In the genomic region with DNA sequence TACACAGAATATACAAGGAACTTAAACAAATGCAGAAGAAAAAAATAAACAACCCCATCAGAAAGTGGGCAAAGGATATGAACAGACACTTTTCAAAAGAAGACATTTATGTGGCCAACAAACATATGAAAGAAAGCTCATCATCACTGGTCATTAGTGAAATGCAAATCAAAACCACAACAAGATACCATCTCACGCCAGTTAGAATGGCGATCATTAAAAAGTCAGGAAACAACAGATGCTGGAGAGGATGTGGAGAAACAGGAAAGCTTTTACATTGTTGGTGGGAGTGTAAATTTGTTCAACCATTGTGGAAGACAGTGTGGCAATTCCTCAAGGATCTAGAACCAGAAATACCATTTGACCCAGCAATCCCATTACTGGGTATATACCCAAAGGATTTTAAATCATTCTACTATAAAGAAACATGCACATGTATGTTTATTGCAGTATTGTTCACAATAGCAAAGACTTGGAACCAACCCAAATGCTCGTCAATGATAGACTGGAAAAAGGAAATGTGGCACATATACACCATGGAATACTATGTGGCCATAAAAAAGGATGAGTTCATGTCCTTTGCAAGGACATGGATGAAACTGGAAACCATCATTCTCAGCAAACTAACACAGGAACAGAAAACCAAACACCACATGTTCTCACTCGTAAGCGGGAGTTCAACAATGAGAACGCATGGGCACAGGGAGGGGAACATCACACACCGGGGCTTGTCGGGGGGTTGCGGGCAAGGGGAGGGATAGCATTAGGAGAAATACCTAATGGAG, we compare ENCODE assay signal across 7 cellular contexts. TPM values are rescaled to one million over a fixed set of nuclear protein-coding genes. Genes with fewer than 3 reads are reported as not detected.
DNase-seq lines count a peak whose midpoint lies in the region; ATAC-seq, FAIRE-seq and TF ChIP-seq lines count a peak whose summit lies in the region.
"Not testable (repeated sequence)": the region's sequence is repeated elsewhere in the genome, so short reads cannot be mapped to it uniquely, and the experiment has no call there.

No MANE protein-coding gene starts in this region.

- not testable (repeated sequence) for TF ChIP-seq EP300 in K562 (IDR thresholded peaks at IDR 0.05; ENCODE audit: low read length)

- peak overlapping the region in 4 of 7 donors; percentile 26 to 72 (median 62) for H3K27ac Mint-ChIP-seq in CD4-positive, alpha-beta memory T cell
- peak overlapping the region; percentile 19 for H3K27ac Mint-ChIP-seq in activated CD4-positive, alpha-beta T cell treated with anti-CD3 and anti-CD28 coated beads, Interleukin-2, amount 10 ng/mL, durations not matched to agents 24 days and 14 days
- H3K27ac Mint-ChIP-seq in activated T-helper 1 cell treated with anti-CD3 and anti-CD28 coated beads, Interleukin-12 subunit alpha, Interleukin-12 subunit beta, Interleukin-2, Interleukin-4 antibody, amounts not matched to agents 30 ng/mL and 10 ng/mL and 1 ng/mL, durations not matched to agents 14 hours and 24 hours and 36 hours: peak overlapping the region; percentile 40
- peak overlapping the region; percentile 34 for H3K27ac Mint-ChIP-seq in nephron progenitor cell

- not testable (repeated sequence) for H3K27ac ChIP-seq in CD4-positive, alpha-beta memory T cell (ENCODE audit: low read depth, low read length); K562 (ENCODE audit: extremely low read depth, low read depth, low read length); trophoblast cell (ENCODE audit: low read depth, low read length)

- in situ Hi-C loops in K562 (cut with MboI): not testable (repeated sequence)

- not testable (repeated sequence) for H4K91ac ChIP-seq in trophoblast cell (ENCODE audit: low read depth, low read length)

- not testable (repeated sequence) for ATAC-seq in K562

- H3K9ac ChIP-seq in K562 (ENCODE audit: insufficient read depth in 1 of 2, low read depth in 2 of 2, low read length in 2 of 2); trophoblast cell (ENCODE audit: low read length): not testable (repeated sequence)

- H3K79me2 ChIP-seq in K562 (ENCODE audit: control insufficient read depth, insufficient read depth, low read length): peaks cover 87% of the 10 kb centered on the region
- H3K79me2 ChIP-seq in trophoblast cell (ENCODE audit: control insufficient read depth, insufficient read depth, low read length, poor library complexity): not testable (repeated sequence)

- not testable (repeated sequence) for DNase-seq in CD4-positive, alpha-beta memory T cell; activated CD4-positive, alpha-beta T cell treated with anti-CD3 and anti-CD28 coated beads, Interleukin-2, amount 10 ng/mL, durations not matched to agents 24 days and 14 days; activated T-helper 1 cell treated with anti-CD3 and anti-CD28 coated beads, Interleukin-12 subunit alpha, Interleukin-12 subunit beta, Interleukin-2, Interleukin-4 antibody, amounts not matched to agents 30 ng/mL and 10 ng/mL and 1 ng/mL, durations not matched to agents 14 hours and 24 hours and 36 hours (ENCODE audit: low spot score); K562 (ENCODE audit: extremely low read depth in 1 of 4, low spot score in 3 of 4); nephron progenitor cell; trophoblast cell
- peak; percentile 7 for DNase-seq in GF-D8 (lab: John Stamatoyannopoulos, UW)

- not testable (repeated sequence) for H3K9me3 ChIP-seq in CD4-positive, alpha-beta memory T cell (ENCODE audit: control insufficient read depth in 1 of 2, low read length in 2 of 2); K562 (replicated peaks; ENCODE audit: control insufficient read depth, insufficient read depth, low read depth, low read length); trophoblast cell (ENCODE audit: insufficient read depth, low read depth, low read length)

- not testable (repeated sequence) for H4K8ac ChIP-seq in trophoblast cell (ENCODE audit: low read depth, low read length)

- POLR2A ChIA-PET in CD4-positive, alpha-beta memory T cell (lab: Charles Lee; ENCODE audit: partially characterized antibody): not testable (repeated sequence)
- POLR2A ChIA-PET in K562 (lab: Yijun Ruan, JAX): interaction anchor here (1.0 kb wide), 4 partner anchors 9 to 225 kb away, joined by 3 to 6 read pairs (median 4); partner anchors contain the start of gene UCHL5

- not testable (repeated sequence) for H3K14ac ChIP-seq in trophoblast cell (ENCODE audit: low read length)

- H3K23ac ChIP-seq in trophoblast cell (ENCODE audit: low read length): not testable (repeated sequence)

- not testable (repeated sequence) for H2BK5ac ChIP-seq in trophoblast cell (ENCODE audit: low read depth, low read length, poor library complexity)

- H3K18ac ChIP-seq in trophoblast cell (ENCODE audit: low read length): not testable (repeated sequence)

- H3K4me3 Mint-ChIP-seq in CD4-positive, alpha-beta memory T cell; activated CD4-positive, alpha-beta T cell treated with anti-CD3 and anti-CD28 coated beads, Interleukin-2, amount 10 ng/mL, durations not matched to agents 24 days and 14 days; activated T-helper 1 cell treated with anti-CD3 and anti-CD28 coated beads, Interleukin-12 subunit alpha, Interleukin-12 subunit beta, Interleukin-2, Interleukin-4 antibody, amounts not matched to agents 30 ng/mL and 10 ng/mL and 1 ng/mL, durations not matched to agents 14 hours and 24 hours and 36 hours; nephron progenitor cell: not testable (repeated sequence)

- not testable (repeated sequence) for H3K36me3 ChIP-seq in CD4-positive, alpha-beta memory T cell (ENCODE audit: insufficient read depth, low read length); trophoblast cell (ENCODE audit: control insufficient read depth in 1 of 2, insufficient read depth in 2 of 2, low read length in 2 of 2)
- peaks cover 53% of the 10 kb centered on the region for H3K36me3 ChIP-seq in K562 (ENCODE audit: control insufficient read depth, insufficient read depth, low read length)

- not testable (repeated sequence) for H3K4me3 ChIP-seq in CD4-positive, alpha-beta memory T cell (ENCODE audit: low read length in 2 of 2); K562
- H3K4me3 ChIP-seq in trophoblast cell (ENCODE audit: low read depth, low read length): peak overlapping the region; percentile 44

- not testable (repeated sequence) for FAIRE-seq in K562 (lab: Jason Lieb, UNC)

- H2BK12ac ChIP-seq in trophoblast cell (ENCODE audit: low read length): not testable (repeated sequence)

- H3K4me1 Mint-ChIP-seq in CD4-positive, alpha-beta memory T cell: peaks cover 25 to 35% (median 28%) of the 10 kb centered on the region in 4 donors
- H3K4me1 Mint-ChIP-seq in activated CD4-positive, alpha-beta T cell treated with anti-CD3 and anti-CD28 coated beads, Interleukin-2, amount 10 ng/mL, durations not matched to agents 24 days and 14 days: peaks cover 12% of the 10 kb centered on the region
- not testable (repeated sequence) for H3K4me1 Mint-ChIP-seq in activated T-helper 1 cell treated with anti-CD3 and anti-CD28 coated beads, Interleukin-12 subunit alpha, Interleukin-12 subunit beta, Interleukin-2, Interleukin-4 antibody, amounts not matched to agents 30 ng/mL and 10 ng/mL and 1 ng/mL, durations not matched to agents 14 hours and 24 hours and 36 hours (ENCODE audit: low read depth); nephron progenitor cell

- peaks cover 16 to 21% of the 10 kb centered on the region in 2 donors for H3K36me3 Mint-ChIP-seq in CD4-positive, alpha-beta memory T cell
- H3K36me3 Mint-ChIP-seq in activated CD4-positive, alpha-beta T cell treated with anti-CD3 and anti-CD28 coated beads, Interleukin-2, amount 10 ng/mL, durations not matched to agents 24 days and 14 days (ENCODE audit: low read depth): peaks cover 22% of the 10 kb centered on the region
- not testable (repeated sequence) for H3K36me3 Mint-ChIP-seq in activated T-helper 1 cell treated with anti-CD3 and anti-CD28 coated beads, Interleukin-12 subunit alpha, Interleukin-12 subunit beta, Interleukin-2, Interleukin-4 antibody, amounts not matched to agents 30 ng/mL and 10 ng/mL and 1 ng/mL, durations not matched to agents 14 hours and 24 hours and 36 hours (ENCODE audit: low read depth)
- H3K36me3 Mint-ChIP-seq in nephron progenitor cell (ENCODE audit: low read depth): peaks cover 50% of the 10 kb centered on the region

- not testable (repeated sequence) for TF ChIP-seq POLR2A in K562 (conservative IDR thresholded peaks at IDR 0.05)

- TF ChIP-seq CTCF in K562 (IDR thresholded peaks at IDR 0.05 in 2 of 3, conservative IDR thresholded peaks at IDR 0.05 in 1 of 3; ENCODE audit: insufficient read depth in 2 of 3, low read depth in 1 of 3, low read length in 3 of 3); nephron progenitor cell (IDR thresholded peaks at IDR 0.05): not testable (repeated sequence)

- not testable (repeated sequence) for H2AK5ac ChIP-seq in trophoblast cell (ENCODE audit: low read length)

- not testable (repeated sequence) for H3K9me1 ChIP-seq in K562 (ENCODE audit: control insufficient read depth, insufficient read depth, low read length)

- not testable (repeated sequence) for H4K20me1 ChIP-seq in K562 (replicated peaks; ENCODE audit: control insufficient read depth, insufficient read depth, low read length)

- H2AFZ ChIP-seq in K562 (ENCODE audit: low read depth, low read length); trophoblast cell (ENCODE audit: insufficient read depth, low read length, poor library complexity): not testable (repeated sequence)

- not testable (repeated sequence) for H3K27me3 ChIP-seq in CD4-positive, alpha-beta memory T cell (ENCODE audit: insufficient read depth, low read length); K562 (ENCODE audit: control insufficient read depth in 2 of 2, insufficient read depth in 2 of 2, low read length in 2 of 2); trophoblast cell (ENCODE audit: insufficient read depth, low read length)

- H3K4me2 ChIP-seq in K562 (ENCODE audit: insufficient read depth, low read length); trophoblast cell (ENCODE audit: low read length): not testable (repeated sequence)

- H3K4ac ChIP-seq in trophoblast cell (ENCODE audit: low read depth, low read length): not testable (repeated sequence)

- TF ChIP-seq RAD21 in K562 (CRISPR knock-in tag; conservative IDR thresholded peaks at IDR 0.05 in 1 of 2, IDR thresholded peaks at IDR 0.05 in 1 of 2): not testable (repeated sequence)

- WGBS in K562 (ENCODE audit: insufficient coverage, low coverage, missing lambda C conversion rate): 92% methylated on average over 9 of the region's 9 CpGs
- WGBS in trophoblast cell (ENCODE audit: extremely low coverage, insufficient coverage, insufficient read length): no CpG with 5 or more reads among the region's 9 CpGs

- not testable (repeated sequence) for H3K4me1 ChIP-seq in CD4-positive, alpha-beta memory T cell (ENCODE audit: insufficient read depth, low read length); K562 (replicated peaks in 1 of 2; ENCODE audit: control insufficient read depth in 2 of 2, insufficient read depth in 2 of 2, low read length in 2 of 2); trophoblast cell (ENCODE audit: control insufficient read depth in 1 of 2, insufficient read depth in 2 of 2, low read length in 2 of 2)

- not testable (repeated sequence) for H3K27me3 Mint-ChIP-seq in CD4-positive, alpha-beta memory T cell; activated CD4-positive, alpha-beta T cell treated with anti-CD3 and anti-CD28 coated beads, Interleukin-2, amount 10 ng/mL, durations not matched to agents 24 days and 14 days; activated T-helper 1 cell treated with anti-CD3 and anti-CD28 coated beads, Interleukin-12 subunit alpha, Interleukin-12 subunit beta, Interleukin-2, Interleukin-4 antibody, amounts not matched to agents 30 ng/mL and 10 ng/mL and 1 ng/mL, durations not matched to agents 14 hours and 24 hours and 36 hours (ENCODE audit: insufficient read depth); nephron progenitor cell (ENCODE audit: low read depth, poor library complexity)

- H2BK120ac ChIP-seq in trophoblast cell (ENCODE audit: insufficient read depth, low read length, poor library complexity): not testable (repeated sequence)

- CTCF ChIA-PET in CD4-positive, alpha-beta memory T cell (lab: Charles Lee; ENCODE audit: partially characterized antibody): interaction anchor here (1.0 to 1.3 kb wide), 3 partner anchors 226 to 559 kb away, joined by 3 to 8 read pairs (median 3); no protein-coding TSS in a partner anchor
- CTCF ChIA-PET in K562 (lab: Yijun Ruan, JAX; ENCODE audit: low intra/inter-chr PET ratio): not testable (repeated sequence)

- not testable (repeated sequence) for H3K9me3 Mint-ChIP-seq in CD4-positive, alpha-beta memory T cell; activated CD4-positive, alpha-beta T cell treated with anti-CD3 and anti-CD28 coated beads, Interleukin-2, amount 10 ng/mL, durations not matched to agents 24 days and 14 days; activated T-helper 1 cell treated with anti-CD3 and anti-CD28 coated beads, Interleukin-12 subunit alpha, Interleukin-12 subunit beta, Interleukin-2, Interleukin-4 antibody, amounts not matched to agents 30 ng/mL and 10 ng/mL and 1 ng/mL, durations not matched to agents 14 hours and 24 hours and 36 hours
- peaks cover 20% of the 10 kb centered on the region for H3K9me3 Mint-ChIP-seq in nephron progenitor cell

- H3K79me1 ChIP-seq in trophoblast cell (ENCODE audit: low read length): not testable (repeated sequence)

- intact Hi-C loops in CD4-positive, alpha-beta memory T cell (cut with micrococcal nuclease); activated CD4-positive, alpha-beta T cell treated with anti-CD3 and anti-CD28 coated beads, Interleukin-2, amount 10 ng/mL, durations not matched to agents 24 days and 14 days (cut with micrococcal nuclease); activated T-helper 1 cell treated with anti-CD3 and anti-CD28 coated beads, Interleukin-12 subunit alpha, Interleukin-12 subunit beta, Interleukin-2, Interleukin-4 antibody, amounts not matched to agents 30 ng/mL and 10 ng/mL and 1 ng/mL, durations not matched to agents 14 hours and 24 hours and 36 hours (cut with micrococcal nuclease): not testable (repeated sequence)
- intact Hi-C loops in K562 (cut with micrococcal nuclease): loop anchor here (5.0 kb wide), 1 partner anchor 556 kb away; no protein-coding TSS in a partner anchor

- not testable (repeated sequence) for H4K12ac ChIP-seq in trophoblast cell (ENCODE audit: low read depth, low read length)

- BruUV-seq in K562 (replicated peaks; lab: Mats Ljungman, UMichigan): not testable (repeated sequence)

RNA-seq across cellular contexts. Expression of gene UCHL5, which starts 26.3 kb away (rescaled TPM):
- total RNA-seq in CD4-positive, alpha-beta memory T cell: 10 to 100 TPM; 31.2 to 34.6 TPM
- polyA plus RNA-seq in CD4-positive, alpha-beta memory T cell: 10 to 100 TPM; 45.9 to 72.8 TPM
- 89.2 and 97.2 TPM in 2 replicates for total RNA-seq in activated CD4-positive, alpha-beta T cell treated with anti-CD3 and anti-CD28 coated beads, Interleukin-2, amount 10 ng/mL, durations not matched to agents 24 days and 14 days
- total RNA-seq in activated T-helper 1 cell treated with anti-CD3 and anti-CD28 coated beads, Interleukin-12 subunit alpha, Interleukin-12 subunit beta, Interleukin-2, Interleukin-4 antibody, amounts not matched to agents 30 ng/mL and 10 ng/mL and 1 ng/mL, durations not matched to agents 14 hours and 24 hours and 36 hours: 88.1 and 93.1 TPM in 2 replicates
- 52.2 and 140 TPM in 2 replicates for total RNA-seq in K562 (2011; cell fraction: chromatin; rRNA removed; ENCODE audit: low replicate concordance)
- total RNA-seq in K562 (2011; cell fraction: nucleolus; rRNA removed): 19.7 and 27.2 TPM in 2 replicates
- 59.5 and 113 TPM in 2 replicates for total RNA-seq in K562 (2011; cell fraction: nucleoplasm; rRNA removed)
- 85.4 and 85.6 TPM in 2 replicates for total RNA-seq in K562 (2014; rRNA removed)
- 114 and 132 TPM in 2 replicates for total RNA-seq in K562 (2014; rRNA removed; fragmentation: Illumina TruSeq; extraction: Trizol)
- total RNA-seq in K562 (2015; rRNA removed; fragmentation: Illumina TruSeq; extraction: Trizol): 117 and 122 TPM in 2 replicates
- total RNA-seq in K562 (2021): 133 and 138 TPM in 2 replicates
- polyA plus RNA-seq in K562 (2011; rRNA removed): 117 and 174 TPM in 2 replicates
- polyA plus RNA-seq in K562 (2011; cell fraction: cytosol; rRNA removed): 21.6 and 39.4 TPM in 2 replicates
- 38.3 and 58.5 TPM in 2 replicates for polyA plus RNA-seq in K562 (2011; cell fraction: nucleus; rRNA removed)
- polyA plus RNA-seq in K562 (2012): 89.5 and 112 TPM in 2 replicates
- 188 and 206 TPM in 2 replicates for polyA plus RNA-seq in K562 (2014; fragmentation: Illumina TruSeq; extraction: Trizol)
- 10 to 100 TPM; 61.0 to 68.9 TPM for polyA plus RNA-seq in K562 (2014; fragmentation: Nextera tagmentation; extraction: Ambion mirVana)
- 151 and 180 TPM in 2 replicates for polyA plus RNA-seq in K562 (2014; rRNA removed)
- polyA minus RNA-seq in K562 (2011; rRNA and poly(A)+ RNA removed): 168 and 179 TPM in 2 replicates
- 44.0 and 70.9 TPM in 2 replicates for polyA minus RNA-seq in K562 (2011; cell fraction: cytosol; rRNA and poly(A)+ RNA removed)
- 62.3 and 92.4 TPM in 2 replicates for polyA minus RNA-seq in K562 (2011; cell fraction: nucleus; rRNA and poly(A)+ RNA removed)
- polyA plus RNA-seq in trophoblast cell (2013): 20.5 and 21.4 TPM in 2 replicates

RNA-seq across cellular contexts. Expression of gene RO60, which starts 26.6 kb away (rescaled TPM):
- 10 to 100 TPM; 75.2 to 78.7 TPM for total RNA-seq in CD4-positive, alpha-beta memory T cell
- polyA plus RNA-seq in CD4-positive, alpha-beta memory T cell: 100 to 1,000 TPM in 1 of 2 donors, 10 to 100 TPM in 1; 99.6 to 133 TPM
- total RNA-seq in activated CD4-positive, alpha-beta T cell treated with anti-CD3 and anti-CD28 coated beads, Interleukin-2, amount 10 ng/mL, durations not matched to agents 24 days and 14 days: 70.2 and 70.9 TPM in 2 replicates
- 68.7 and 70.0 TPM in 2 replicates for total RNA-seq in activated T-helper 1 cell treated with anti-CD3 and anti-CD28 coated beads, Interleukin-12 subunit alpha, Interleukin-12 subunit beta, Interleukin-2, Interleukin-4 antibody, amounts not matched to agents 30 ng/mL and 10 ng/mL and 1 ng/mL, durations not matched to agents 14 hours and 24 hours and 36 hours
- 38.1 and 70.7 TPM in 2 replicates for total RNA-seq in K562 (2011; cell fraction: chromatin; rRNA removed; ENCODE audit: low replicate concordance)
- 42.0 and 43.2 TPM in 2 replicates for total RNA-seq in K562 (2011; cell fraction: nucleolus; rRNA removed)
- total RNA-seq in K562 (2011; cell fraction: nucleoplasm; rRNA removed): 50.5 and 80.9 TPM in 2 replicates
- total RNA-seq in K562 (2014; rRNA removed) (118 and 156 TPM in 2 replicates), K562 (2014; rRNA removed; fragmentation: Illumina TruSeq; extraction: Trizol) (128 and 147 TPM in 2 replicates), K562 (2015; rRNA removed; fragmentation: Illumina TruSeq; extraction: Trizol) (128 TPM in 2 replicates), K562 (2021) (101 and 110 TPM in 2 replicates)
- polyA plus RNA-seq in K562 (2011; rRNA removed) (46.1 and 56.4 TPM in 2 replicates), K562 (2014; fragmentation: Illumina TruSeq; extraction: Trizol) (24.9 and 28.5 TPM in 2 replicates), K562 (2014; fragmentation: Nextera tagmentation; extraction: Ambion mirVana) (100 to 1,000 TPM in 1 of 2 experiments, 10 to 100 TPM in 1; 49.2 to 187 TPM), K562 (2014; rRNA removed) (27.7 and 32.0 TPM in 2 replicates)
- polyA plus RNA-seq in K562 (2011; cell fraction: cytosol; rRNA removed): 24.7 and 26.1 TPM in 2 replicates
- polyA plus RNA-seq in K562 (2011; cell fraction: nucleus; rRNA removed): 19.7 and 22.2 TPM in 2 replicates
- polyA plus RNA-seq in K562 (2012): 22.6 and 31.7 TPM in 2 replicates
- polyA minus RNA-seq in K562 (2011; rRNA and poly(A)+ RNA removed): 285 and 314 TPM in 2 replicates
- 101 and 165 TPM in 2 replicates for polyA minus RNA-seq in K562 (2011; cell fraction: cytosol; rRNA and poly(A)+ RNA removed)
- 65.4 and 95.5 TPM in 2 replicates for polyA minus RNA-seq in K562 (2011; cell fraction: nucleus; rRNA and poly(A)+ RNA removed)
- 21.3 TPM in 2 replicates for polyA plus RNA-seq in trophoblast cell (2013)
